In the genomic region with DNA sequence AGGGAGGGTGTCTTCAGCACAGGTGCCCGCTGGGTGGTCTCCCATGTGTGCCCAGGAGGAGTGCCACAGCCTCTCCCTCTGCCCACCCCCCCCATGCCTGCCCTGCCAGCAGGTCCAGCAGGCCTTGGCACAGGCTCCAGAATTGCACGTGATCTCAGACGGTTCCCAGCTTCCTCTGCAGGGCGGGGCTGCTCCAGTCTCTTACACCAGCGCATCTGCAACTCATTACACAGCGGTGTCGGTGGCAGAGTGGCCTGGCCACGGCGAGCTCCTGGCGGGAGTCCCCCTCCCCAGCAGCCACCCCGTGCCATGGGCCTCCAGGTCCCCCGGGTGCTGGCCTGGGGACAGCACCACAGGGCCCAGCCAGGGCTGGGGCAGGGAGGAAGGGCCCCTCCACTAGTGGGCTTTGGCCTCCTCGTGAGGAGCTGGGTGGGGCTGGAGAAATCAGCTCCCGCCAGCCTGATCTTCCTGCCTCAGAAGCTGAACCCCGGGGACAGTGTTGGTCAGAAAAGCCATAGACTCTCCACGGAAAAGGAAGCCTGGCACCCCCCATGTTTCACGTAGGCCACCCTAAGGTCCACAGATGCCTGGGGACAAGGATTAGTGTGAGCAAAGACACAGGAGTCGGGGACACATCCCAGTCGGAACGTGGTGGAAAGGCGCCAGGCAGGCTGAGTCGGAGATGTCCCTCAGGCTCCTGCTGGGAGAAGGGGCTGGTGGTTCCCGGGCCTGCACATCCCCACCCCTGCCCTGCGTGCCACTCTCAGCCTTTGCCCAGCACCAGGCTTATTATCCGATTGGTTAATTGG, we compare ENCODE assay signal across 8 cellular contexts. TPM values are rescaled to one million over a fixed set of nuclear protein-coding genes. Genes with fewer than 3 reads are reported as not detected.
DNase-seq lines count a peak whose midpoint lies in the region; ATAC-seq lines count a peak whose summit lies in the region.

No MANE protein-coding gene starts in this region.

- H3K4me3 ChIP-seq in CD4-positive, alpha-beta memory T cell (ENCODE audit: low read length in 2 of 2), result no peak overlapping the region

- H3K36me3 ChIP-seq in CD4-positive, alpha-beta memory T cell (ENCODE audit: insufficient read depth, low read length), result no peaks in the 10 kb centered on the region

- peak overlapping the region in 1 of 2 donors; percentile 79 for H3K27ac Mint-ChIP-seq in effector memory CD8-positive, alpha-beta T cell
- H3K27ac Mint-ChIP-seq in CD4-positive, alpha-beta memory T cell, result peak overlapping the region in 2 of 7 donors; percentile 42 to 48

- H3K4me1 ChIP-seq in CD4-positive, alpha-beta memory T cell (ENCODE audit: insufficient read depth, low read length), result no peaks in the 10 kb centered on the region

- intact Hi-C loops in cardiac septum (cut with DNase I), result loop anchor here (5.0 kb wide), 1 partner anchor 41 kb away; no protein-coding TSS in a partner anchor
- intact Hi-C loops in CD4-positive, alpha-beta memory T cell (cut with micrococcal nuclease), result no loop called here

- ATAC-seq in effector memory CD8-positive, alpha-beta T cell (replicated peaks), result no peak
- ATAC-seq in HG03139 (IDR thresholded peaks at IDR 0.05; ENCODE audit: unreplicated experiment), result no peak

- no peaks in the 10 kb centered on the region for H3K9me3 ChIP-seq in CD4-positive, alpha-beta memory T cell (ENCODE audit: control insufficient read depth in 1 of 2, low read length in 2 of 2)

- WGBS in adipose tissue, 3 donors, result 18 to 29% (median 18%) methylated on average over 25 of the region's 25 CpGs

- H3K4me1 Mint-ChIP-seq in effector memory CD8-positive, alpha-beta T cell (ENCODE audit: low read depth in 2 of 2), result peaks cover 5 to 18% of the 10 kb centered on the region in 2 donors
- peaks cover 4 to 10% (median 8%) of the 10 kb centered on the region in 4 donors for H3K4me1 Mint-ChIP-seq in CD4-positive, alpha-beta memory T cell

- CTCF ChIA-PET in CD4-positive, alpha-beta memory T cell (lab: Charles Lee; ENCODE audit: partially characterized antibody), result no interaction called here

- DNase-seq in COLO668 (lab: John Stamatoyannopoulos, UW; ENCODE audit: unreplicated experiment), result peak; percentile 8
- DNase-seq in NCI-H2107 (lab: John Stamatoyannopoulos, UW), result peak; percentile 38
- DNase-seq in cardiac septum (ENCODE audit: low spot score), result peak; percentile 96
- DNase-seq in retina, result peak; percentile 53
- DNase-seq in effector memory CD8-positive, alpha-beta T cell, result no peak
- DNase-seq in CD4-positive, alpha-beta memory T cell, result no peak

- H3K4me3 Mint-ChIP-seq in effector memory CD8-positive, alpha-beta T cell, result no peak overlapping the region
- H3K4me3 Mint-ChIP-seq in CD4-positive, alpha-beta memory T cell, result no peak overlapping the region

- H3K27ac ChIP-seq in adipose tissue (ENCODE audit: low read depth, low read length), result peak overlapping the region; percentile 79
- no peak overlapping the region for H3K27ac ChIP-seq in CD4-positive, alpha-beta memory T cell (ENCODE audit: low read depth, low read length)

- no peaks in the 10 kb centered on the region for H3K9me3 Mint-ChIP-seq in effector memory CD8-positive, alpha-beta T cell
- H3K9me3 Mint-ChIP-seq in CD4-positive, alpha-beta memory T cell, result no peaks in the 10 kb centered on the region

- POLR2A ChIA-PET in CD4-positive, alpha-beta memory T cell (lab: Charles Lee; ENCODE audit: partially characterized antibody), result no interaction called here

- no peaks in the 10 kb centered on the region for H3K27me3 ChIP-seq in CD4-positive, alpha-beta memory T cell (ENCODE audit: insufficient read depth, low read length)

- H3K27me3 Mint-ChIP-seq in effector memory CD8-positive, alpha-beta T cell, result no peaks in the 10 kb centered on the region
- no peaks in the 10 kb centered on the region for H3K27me3 Mint-ChIP-seq in CD4-positive, alpha-beta memory T cell

- peaks cover 5% of the 10 kb centered on the region for H3K36me3 Mint-ChIP-seq in effector memory CD8-positive, alpha-beta T cell (ENCODE audit: insufficient read depth)
- H3K36me3 Mint-ChIP-seq in CD4-positive, alpha-beta memory T cell, result no peaks in the 10 kb centered on the region

RNA-seq across cellular contexts. Expression of a gene that starts 40.2 kb away (rescaled TPM):
- polyA plus RNA-seq in adipose tissue, result 100 to 1,000 TPM in 1 of 3 donors, 10 to 100 TPM in 2; 30.9 to 114 (median 69.4) TPM
- 42.6 TPM for total RNA-seq in cardiac septum
- 10 to 100 TPM; 11.6 to 11.9 TPM for total RNA-seq in CD4-positive, alpha-beta memory T cell
- polyA plus RNA-seq in CD4-positive, alpha-beta memory T cell, result 1 to 10 TPM; 1.0 to 1.3 TPM

Comparison
In these comparisons a context has a peak if more than half of its experiments do, and no peak if none do; other contexts are left out.
1. DNase-seq: peak in COLO668 (single experiment), NCI-H2107 (single experiment), cardiac septum (single experiment) and retina (single experiment); none in effector memory CD8-positive, alpha-beta T cell (0 of 3) and CD4-positive, alpha-beta memory T cell (0 of 5).